In the genomic region with DNA sequence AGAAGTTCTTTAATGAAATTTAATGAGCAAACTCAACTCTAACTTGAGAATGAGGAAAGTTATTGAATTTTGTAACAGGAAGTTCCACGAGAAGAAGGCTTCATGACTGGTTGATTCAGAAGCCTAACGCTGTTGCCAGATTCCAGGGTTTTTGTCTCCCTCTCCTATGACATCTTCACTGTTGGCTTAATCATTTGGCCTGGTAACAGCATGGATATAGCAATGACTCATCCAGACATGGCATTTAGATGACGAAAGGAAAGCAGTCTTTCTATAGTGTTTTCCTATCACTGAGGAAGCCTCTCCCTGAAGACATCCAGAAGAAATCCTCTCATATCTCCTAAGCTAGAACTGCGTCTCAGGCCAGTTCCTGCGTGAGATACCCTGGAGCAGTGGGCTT, we compare ENCODE assay signal across 17 cellular contexts. TPM values are rescaled to one million over a fixed set of nuclear protein-coding genes. Genes with fewer than 3 reads are reported as not detected.
DNase-seq lines count a peak whose midpoint lies in the region; ATAC-seq and TF ChIP-seq lines count a peak whose summit lies in the region.
"Had no signal": no experiment of that assay in that cellular context is flagged by ENCODE, and none has a peak within 500 bp of the region (broad histone marks: within the 10 kb centered on the region; RNA-seq: fewer than 3 reads in every experiment).

No MANE protein-coding gene starts in this region.

- DNase-seq in DMS53 (lab: John Stamatoyannopoulos, UW) = peak; percentile 80
- peak; percentile 68 for DNase-seq in MG63
- DNase-seq in cardiac fibroblast (ENCODE audit: low read depth in 2 of 2) = peak; percentile 26 to 31
- DNase-seq in omental fat pad (ENCODE audit: low spot score) = no peak
- no peak for DNase-seq in AML-193 (lab: John Stamatoyannopoulos, UW)
- no peak for DNase-seq in NCI-H524 (lab: John Stamatoyannopoulos, UW)
- no peak for DNase-seq in NCI-H1436 treated with DMSO at 0.1 percent for 48 hours (lab: John Stamatoyannopoulos, UW)
- DNase-seq: activated CD4-positive, CD25-positive, alpha-beta regulatory T cell; activated naive CD4-positive, alpha-beta T cell; caudate nucleus; DMS79 treated with DMSO at 0.1 percent for 48 hours; heart right ventricle; kidney glomerular epithelial cell; NCI-H2227 treated with DMSO at 0.1 percent for 48 hours had no signal

- ATAC-seq in omental fat pad (ENCODE audit: low FRiP score) (peak; percentile 28), GM21367 (IDR thresholded peaks at IDR 0.05; ENCODE audit: unreplicated experiment) (no peak)
- ATAC-seq: GM12878, heart right ventricle had no signal

- H3K9me3 ChIP-seq in MG63 = peaks cover 3% of the 10 kb centered on the region; the same call in 1 of the 2 replicates

- H3K27me3 ChIP-seq in MG63 = no peaks in the 10 kb centered on the region; the same call in 1 of the 2 replicates

- no peaks in the 10 kb centered on the region for H3K36me3 ChIP-seq in MG63
- H3K36me3 ChIP-seq: heart right ventricle had no signal

- H3K4me3 ChIP-seq in MG63 (no peak overlapping the region), cardiac fibroblast (replicated peaks in 1 of 2; ENCODE audit: low read depth in 2 of 2, low read length in 2 of 2) (no peak overlapping the region)
- H3K4me3 ChIP-seq: GM12878, heart right ventricle had no signal

- no peak for TF ChIP-seq CTCF in cardiac fibroblast (IDR thresholded peaks at IDR 0.05; ENCODE audit: low read depth, low read length)
- no peak for TF ChIP-seq CTCF in omental fat pad (IDR thresholded peaks at IDR 0.05)

RNA-seq across cellular contexts. Expression of gene KCNA1, which starts 9.4 kb away (rescaled TPM):
- total RNA-seq in MG63 (2014; rRNA removed; shearing (Covaris generic); ENCODE audit: low replicate concordance) = not detected in 2 replicates
- total RNA-seq in omental fat pad = 1 to 10 TPM in 1 of 4 donors, under 1 TPM in 2, not detected in 1; 0.36 to 2.2 (median 0.44) TPM
- total RNA-seq: endothelial cell of umbilical vein had no signal

Comparison
In these comparisons a context has a peak if more than half of its experiments do, and no peak if none do; other contexts are left out.
1. DNase-seq: peak in DMS53 (single experiment), MG63 (single experiment) and cardiac fibroblast (2 of 2); none in omental fat pad (single experiment), AML-193 (0 of 2), NCI-H524 (0 of 2) and NCI-H1436 treated with DMSO at 0.1 percent for 48 hours (single experiment).